17 cellular contexts compared by ENCODE assay signal in genomic region chr1:55048453-55049270, GRCh38. TPM values are rescaled to one million over a fixed set of nuclear protein-coding genes. Genes with fewer than 3 reads are reported as not detected.
"Had no signal": no experiment of that assay in that cellular context is flagged by ENCODE, and none has a peak within 500 bp of the region (broad histone marks: within the 10 kb centered on the region; RNA-seq: fewer than 3 reads in every experiment).

No MANE protein-coding gene starts in this region.

- H3K27ac ChIP-seq: adrenal gland, parathyroid adenoma, skin epidermis, stomach, thoracic aorta had no signal

- H3K4me3 ChIP-seq: adrenal gland, skin epidermis, stomach, thoracic aorta had no signal

- H3K27me3 ChIP-seq: adrenal gland, stomach had no signal

- H3K9me3 ChIP-seq: adrenal gland, stomach, thoracic aorta had no signal

- ATAC-seq: activated T-helper 17 cell treated with anti-CD3 and anti-CD28 coated beads, Interleukin-2, amount 50 U/mL, for 72 hours had no signal

- DNase-seq: activated CD4-positive, alpha-beta T cell treated with anti-CD3 and anti-CD28 coated beads for 48 hours; activated naive CD4-positive, alpha-beta T cell treated with anti-CD3 and anti-CD28 coated beads, Interleukin-2, amount 50 U/mL, for 16 hours; activated T-cell treated with anti-CD3 and anti-CD28 coated beads for 4 hours; adrenal gland; effector memory CD4-positive, alpha-beta T cell; hippocampal formation; kidney glomerular epithelial cell; stomach; T-helper 9 cell had no signal

- H3K36me3 ChIP-seq: adrenal gland, stomach, thoracic aorta had no signal

RNA-seq across cellular contexts. Expression of gene PCSK9, which starts 9.3 kb away (rescaled TPM):
- total RNA-seq: activated CD8-positive, alpha-beta memory T cell treated with anti-CD3 and anti-CD28 coated beads for 36 hours; activated T-helper 17 cell treated with anti-CD3 and anti-CD28 coated beads, Interleukin-2, amount 50 U/mL, for 72 hours had no signal

RNA-seq across cellular contexts. Expression of gene BSND, which starts 49.9 kb away (rescaled TPM):
- total RNA-seq: activated CD8-positive, alpha-beta memory T cell treated with anti-CD3 and anti-CD28 coated beads for 36 hours; adrenal gland; epithelial cell of proximal tubule; stomach; thoracic aorta; ureter had no signal
- polyA plus RNA-seq: liver, stomach had no signal
